Comparison of ENCODE assay signal across 9 cellular contexts in the genomic region with DNA sequence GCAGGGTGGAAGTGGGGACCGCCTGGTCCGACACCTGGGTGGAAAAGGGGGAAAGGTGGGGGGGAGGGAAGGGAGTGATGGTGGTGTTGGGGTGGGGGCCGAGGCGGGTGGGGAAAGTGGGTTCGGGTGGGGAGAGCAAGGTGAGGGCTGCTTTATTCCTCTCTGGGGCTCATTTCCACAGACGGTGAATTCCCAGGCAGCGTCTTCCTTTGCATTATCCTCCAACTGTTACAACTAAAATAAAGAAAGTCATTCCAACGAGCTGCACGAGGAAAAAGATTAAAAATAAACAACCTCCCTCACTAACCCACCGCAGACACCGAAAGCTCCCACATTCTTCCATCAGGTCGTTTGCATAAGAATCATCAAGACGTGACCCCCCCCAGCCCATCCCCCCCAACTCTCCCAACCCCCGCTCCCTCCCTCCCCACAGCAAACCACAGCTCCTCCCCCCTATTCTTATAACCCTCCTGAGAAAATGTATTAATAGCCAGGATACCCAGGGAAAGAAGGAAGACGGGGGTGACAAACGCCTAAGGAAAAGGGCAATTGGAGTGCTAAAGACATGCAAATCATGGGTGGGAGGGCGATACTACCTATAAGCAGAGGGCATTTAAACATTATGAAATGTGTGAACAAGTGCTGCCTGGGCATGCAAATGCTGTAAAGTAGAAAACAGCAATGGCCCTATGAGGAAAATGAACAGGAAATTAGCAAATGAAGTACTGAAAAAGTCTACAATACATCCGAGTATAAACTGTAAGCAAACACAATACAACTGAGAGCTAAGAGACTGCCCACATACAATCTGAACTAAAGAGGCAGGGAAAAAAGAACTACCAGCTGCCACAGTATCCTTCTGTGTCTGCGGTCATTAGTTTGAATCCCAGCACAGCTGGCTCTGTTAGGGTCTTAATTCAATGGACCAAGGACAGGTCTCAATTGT. TPM values are rescaled to one million over a fixed set of nuclear protein-coding genes. Genes with fewer than 3 reads are reported as not detected.
DNase-seq lines count a peak whose midpoint lies in the region; ATAC-seq and TF ChIP-seq lines count a peak whose summit lies in the region.
"Had no signal": no experiment of that assay in that cellular context is flagged by ENCODE, and none has a peak within 500 bp of the region (broad histone marks: within the 10 kb centered on the region; RNA-seq: fewer than 3 reads in every experiment).

No MANE protein-coding gene starts in this region.

- H3K4me3 ChIP-seq in PC-3 (ENCODE audit: low read length) = peak overlapping the region; percentile 64
- peak overlapping the region; percentile 97 for H3K4me3 ChIP-seq in endocrine pancreas (ENCODE audit: control insufficient read depth, insufficient read depth, low read length)

- H3K9me2 ChIP-seq in PC-3 (replicated peaks; ENCODE audit: low read length) = no peaks in the 10 kb centered on the region

- H3K36me3 ChIP-seq in PC-3 (ENCODE audit: low read depth, low read length) (no peaks in the 10 kb centered on the region), endocrine pancreas (ENCODE audit: control insufficient read depth, insufficient read depth, low read length) (no peaks in the 10 kb centered on the region)

- H3K9me3 Mint-ChIP-seq in nephron progenitor cell = no peaks in the 10 kb centered on the region

- CTCF ChIA-PET in PC-3 (lab: Charles Lee) = interaction anchor here (0.5 kb wide), 1 partner anchor 367 kb away, joined by 3 read pairs; no protein-coding TSS in a partner anchor

- H3K27ac Mint-ChIP-seq in nephron progenitor cell = peak overlapping the region; percentile 94

- H2AFZ ChIP-seq in PC-3 (ENCODE audit: low read length) = 0 out of 2 replicates have a peak overlapping the region, but pooled peaks have one; percentile 61

- H3K27me3 Mint-ChIP-seq in nephron progenitor cell (ENCODE audit: low read depth, poor library complexity) = peaks cover 2% of the 10 kb centered on the region

- DNase-seq in COLO668 (lab: John Stamatoyannopoulos, UW; ENCODE audit: unreplicated experiment) (peak; percentile 40), PC-3 (no peak), nephron progenitor cell (no peak), SW 1271 (lab: John Stamatoyannopoulos, UW) (no peak)

- ATAC-seq in GM18873 (IDR thresholded peaks at IDR 0.05; ENCODE audit: low FRiP score, unreplicated experiment) (peak; percentile 45), HG03064 (IDR thresholded peaks at IDR 0.05; ENCODE audit: low read depth, unreplicated experiment) (peak; percentile 25), PC-3 (no peak), GM19023 (IDR thresholded peaks at IDR 0.05; ENCODE audit: unreplicated experiment) (no peak)

- H3K36me3 Mint-ChIP-seq in nephron progenitor cell (ENCODE audit: low read depth) = no peaks in the 10 kb centered on the region

- POLR2A ChIA-PET in PC-3 (lab: Charles Lee; ENCODE audit: unreplicated experiment) = no interaction called here

- peak overlapping the region; percentile 97 for H3K4me3 Mint-ChIP-seq in nephron progenitor cell

- no peak overlapping the region for H3K27ac ChIP-seq in PC-3 (ENCODE audit: low read length)

- H3K9me3 ChIP-seq in PC-3 (ENCODE audit: low read length) = no peaks in the 10 kb centered on the region
- H3K9me3 ChIP-seq in endocrine pancreas (ENCODE audit: control insufficient read depth, low read length) = no peaks in the 10 kb centered on the region

- TF ChIP-seq CTCF in PC-3 (conservative IDR thresholded peaks at IDR 0.05; ENCODE audit: low read depth, low read length) (no peak), nephron progenitor cell (IDR thresholded peaks at IDR 0.05) (no peak)

- intact Hi-C loops in PC-3 (cut with micrococcal nuclease) = no loop called here

- H4K20me1 ChIP-seq in PC-3 (ENCODE audit: low read length) = no peaks in the 10 kb centered on the region

- no peak overlapping the region for H3K9ac ChIP-seq in PC-3 (ENCODE audit: low read length)
- peak overlapping the region; percentile 30 for H3K9ac ChIP-seq in endocrine pancreas (ENCODE audit: control insufficient read depth, insufficient read depth, low read length)

- H3K4me1 Mint-ChIP-seq in nephron progenitor cell = peaks cover 80% of the 10 kb centered on the region

- H3K79me2 ChIP-seq in PC-3 (ENCODE audit: low read length) = no peaks in the 10 kb centered on the region

- H3K27me3 ChIP-seq in PC-3 (ENCODE audit: low read length) = peaks cover 18% of the 10 kb centered on the region; the same call in 1 of the 2 replicates
- H3K27me3 ChIP-seq in endocrine pancreas (ENCODE audit: control insufficient read depth, insufficient read depth, low read length) = no peaks in the 10 kb centered on the region

- H3F3A ChIP-seq in PC-3 (ENCODE audit: low read length, unreplicated experiment) = no peaks in the 10 kb centered on the region

- H3K4me1 ChIP-seq in PC-3 (ENCODE audit: insufficient read depth, low read length) (no peaks in the 10 kb centered on the region; the same call in 1 of the 2 replicates), endocrine pancreas (ENCODE audit: control insufficient read depth, insufficient read depth, low read length) (peaks cover 47% of the 10 kb centered on the region)

- BruUV-seq in PC-3 (replicated peaks; lab: Mats Ljungman, UMichigan) = no TSS peak

- H3K4me2 ChIP-seq in PC-3 (ENCODE audit: low read length) = peak overlapping the region; percentile 91

RNA-seq across cellular contexts. Expression of gene CXXC4, which starts 2.6 kb away (rescaled TPM):
- total RNA-seq in PC-3 (2014; rRNA removed) = not detected in 2 replicates
- total RNA-seq: T-helper 1 cell treated with Interleukin-12 subunit alpha and Interleukin-12 subunit beta and Interleukin-4 antibody, amounts not matched to agents 30 ng/mL and 1 ng/mL, for 36 hours had no signal

Comparison
In these comparisons a context has a peak if more than half of its experiments do, and no peak if none do; other contexts are left out.
1. ATAC-seq: peak in GM18873 (single experiment) and HG03064 (single experiment); none in PC-3 (single experiment) and GM19023 (single experiment).